ENCODE assay signal across 29 cellular contexts in genomic region chr9:100364013-100364412, GRCh38.
"Had no signal": no experiment of that assay in that cellular context is flagged by ENCODE, and none has a peak within 500 bp of the region (broad histone marks: within the 10 kb centered on the region; RNA-seq: fewer than 3 reads in every experiment).

No MANE protein-coding gene starts in this region.

- H3K4me1 ChIP-seq: stomach, suprapubic skin, testis, thyroid gland, tibial artery, tibial nerve, transverse colon, upper lobe of left lung, upper lobe of right lung, uterus, vagina had no signal

- H3K4me1 Mint-ChIP-seq: stimulated activated effector memory CD8-positive, alpha-beta T cell treated with anti-CD3 and anti-CD28 coated beads, Interleukin-12 subunit alpha, Interleukin-12 subunit beta, amount 100 ng/mL, for 72 hours; stimulated activated memory B cell treated with anti-CD40 and anti-IgM and Interleukin-4, amounts not matched to agents 10 μg/mL and 1 μg/mL and 100 μg/mL, for 72 hours; stimulated activated naive B cell treated with anti-CD40 and anti-IgM and Interleukin-4, amounts not matched to agents 10 μg/mL and 1 μg/mL and 100 μg/mL, for 72 hours; stimulated activated naive CD8-positive, alpha-beta T cell treated with anti-CD3 and anti-CD28 coated beads, Interleukin-15, amount 100 ng/mL, for 72 hours had no signal

- H3K4me3 Mint-ChIP-seq: stimulated activated effector memory CD8-positive, alpha-beta T cell treated with anti-CD3 and anti-CD28 coated beads, Interleukin-12 subunit alpha, Interleukin-12 subunit beta, amount 100 ng/mL, for 72 hours; stimulated activated memory B cell treated with anti-CD40 and anti-IgM and Interleukin-4, amounts not matched to agents 10 μg/mL and 1 μg/mL and 100 μg/mL, for 72 hours; stimulated activated naive B cell treated with anti-CD40 and anti-IgM and Interleukin-4, amounts not matched to agents 10 μg/mL and 1 μg/mL and 100 μg/mL, for 72 hours; stimulated activated naive CD8-positive, alpha-beta T cell treated with anti-CD3 and anti-CD28 coated beads, Interleukin-15, amount 100 ng/mL, for 72 hours; stimulated activated naive CD8-positive, alpha-beta T cell treated with anti-CD3 and anti-CD28 coated beads, Interleukin-15, Interleukin-2, amounts not matched to agents 100 ng/mL and 50 ng/mL, for 24 hours; type B pancreatic cell had no signal

- H3K9me3 Mint-ChIP-seq: stimulated activated effector memory CD8-positive, alpha-beta T cell treated with anti-CD3 and anti-CD28 coated beads, Interleukin-12 subunit alpha, Interleukin-12 subunit beta, amount 100 ng/mL, for 72 hours had no signal

- ATAC-seq: stimulated activated effector memory CD8-positive, alpha-beta T cell treated with anti-CD3 and anti-CD28 coated beads, Interleukin-12 subunit alpha, Interleukin-12 subunit beta, amount 100 ng/mL, for 72 hours; stimulated activated memory B cell treated with anti-CD40 and anti-IgM and Interleukin-4, amounts not matched to agents 10 μg/mL and 1 μg/mL and 100 μg/mL, for 72 hours; stimulated activated naive B cell treated with anti-CD40 and anti-IgM and Interleukin-4, amounts not matched to agents 10 μg/mL and 1 μg/mL and 100 μg/mL, for 72 hours; stimulated activated naive CD8-positive, alpha-beta T cell treated with anti-CD3 and anti-CD28 coated beads, Interleukin-15, amount 100 ng/mL, for 72 hours; stimulated activated naive CD8-positive, alpha-beta T cell treated with anti-CD3 and anti-CD28 coated beads, Interleukin-15, Interleukin-2, amounts not matched to agents 100 U/mL and 50 U/mL, for 24 hours; upper lobe of right lung had no signal

- H3K36me3 ChIP-seq: stomach, suprapubic skin, thoracic aorta, thyroid gland, tibial artery, tibial nerve, transverse colon, upper lobe of left lung, upper lobe of right lung, uterus, vagina had no signal

- H3K27me3 Mint-ChIP-seq: stimulated activated memory B cell treated with anti-CD40 and anti-IgM and Interleukin-4, amounts not matched to agents 10 μg/mL and 1 μg/mL and 100 μg/mL, for 72 hours; stimulated activated naive B cell treated with anti-CD40 and anti-IgM and Interleukin-4, amounts not matched to agents 10 μg/mL and 1 μg/mL and 100 μg/mL, for 72 hours; stimulated activated naive CD8-positive, alpha-beta T cell treated with anti-CD3 and anti-CD28 coated beads, Interleukin-15, amount 100 ng/mL, for 72 hours; stimulated activated naive CD8-positive, alpha-beta T cell treated with anti-CD3 and anti-CD28 coated beads, Interleukin-15, Interleukin-2, amounts not matched to agents 100 ng/mL and 50 ng/mL, for 24 hours; type B pancreatic cell had no signal

- H3K27me3 ChIP-seq: stomach, suprapubic skin, testis, thyroid gland, tibial artery, tibial nerve, transverse colon, upper lobe of left lung, upper lobe of right lung, uterus, vagina had no signal

- H3K4me3 ChIP-seq: stomach, suprapubic skin, testis, thoracic aorta, thyroid gland, tibial artery, tibial nerve, transverse colon, upper lobe of left lung, upper lobe of right lung, uterus, vagina had no signal

- H3K27ac Mint-ChIP-seq: stimulated activated effector memory CD8-positive, alpha-beta T cell treated with anti-CD3 and anti-CD28 coated beads, Interleukin-12 subunit alpha, Interleukin-12 subunit beta, amount 100 ng/mL, for 72 hours; stimulated activated memory B cell treated with anti-CD40 and anti-IgM and Interleukin-4, amounts not matched to agents 10 μg/mL and 1 μg/mL and 100 μg/mL, for 72 hours; stimulated activated naive B cell treated with anti-CD40 and anti-IgM and Interleukin-4, amounts not matched to agents 10 μg/mL and 1 μg/mL and 100 μg/mL, for 72 hours; stimulated activated naive CD8-positive, alpha-beta T cell treated with anti-CD3 and anti-CD28 coated beads, Interleukin-15, amount 100 ng/mL, for 72 hours; stimulated activated naive CD8-positive, alpha-beta T cell treated with anti-CD3 and anti-CD28 coated beads, Interleukin-15, Interleukin-2, amounts not matched to agents 100 ng/mL and 50 ng/mL, for 24 hours; type B pancreatic cell had no signal

- FAIRE-seq: urothelium cell line had no signal

- H3K36me3 Mint-ChIP-seq: stimulated activated effector memory CD8-positive, alpha-beta T cell treated with anti-CD3 and anti-CD28 coated beads, Interleukin-12 subunit alpha, Interleukin-12 subunit beta, amount 100 ng/mL, for 72 hours had no signal

- H3K27ac ChIP-seq: stomach, suprapubic skin, testis, thoracic aorta, thyroid gland, tibial artery, tibial nerve, transverse colon, upper lobe of left lung, upper lobe of right lung, uterus, vagina had no signal

- H3K9me3 ChIP-seq: suprapubic skin, testis, thoracic aorta, thyroid gland, tibial artery, tibial nerve, upper lobe of right lung, uterus, vagina had no signal

- DNase-seq: stimulated activated CD4-positive, alpha-beta T cell treated with anti-CD3 and anti-CD28 coated beads, Interleukin-2, amount 100 ng/mL, for 48 hours; stimulated activated CD4-positive, alpha-beta T cell treated with anti-CD3 and anti-CD28 coated beads, Interleukin-4, amount 100 ng/mL, for 1 hour; stimulated activated CD4-positive, alpha-beta T cell treated with anti-CD3 and anti-CD28 coated beads, Interleukin-4, amount 100 ng/mL, for 24 hours; stimulated activated CD4-positive, alpha-beta T cell treated with anti-CD3 and anti-CD28 coated beads, Interleukin-4, amount 100 ng/mL, for 4 hours; stimulated activated CD8-positive, alpha-beta memory T cell treated with anti-CD3 and anti-CD28 coated beads, Interleukin-4, amount 100 ng/mL, for 48 hours; stimulated activated naive B cell treated with anti-CD40 and anti-IgM and Interleukin-4, amounts not matched to agents 10 μg/mL and 1 μg/mL and 100 μg/mL, for 72 hours; stimulated activated naive CD4-positive, alpha-beta T cell; stimulated activated naive CD4-positive, alpha-beta T cell treated with Interleukin-2 at 50 U/mL for 16 hours; stimulated activated naive CD8-positive, alpha-beta T cell treated with anti-CD3 and anti-CD28 coated beads, Interleukin-15, amount 100 ng/mL, for 72 hours; stimulated activated naive CD8-positive, alpha-beta T cell treated with anti-CD3 and anti-CD28 coated beads, Interleukin-15, Interleukin-2, amounts not matched to agents 100 U/mL and 50 U/mL, for 24 hours; stomach; substantia nigra; testis; thyroid gland; tibial artery; transverse colon; trophoblast cell; upper lobe of left lung; upper lobe of right lung; uterus had no signal
